Comparison of ENCODE assay signal across 1 cellular context in genomic region chr6:149264629-149265028, GRCh38.
TF ChIP-seq lines count a peak whose summit lies in the region.

No MANE protein-coding gene starts in this region.

TF ChIP-seq in GM23338, 12 proteins besides CTCF, POLR2A, EP300 and RAD21 (continued from another document):
- TF ChIP-seq, protein P1, sequence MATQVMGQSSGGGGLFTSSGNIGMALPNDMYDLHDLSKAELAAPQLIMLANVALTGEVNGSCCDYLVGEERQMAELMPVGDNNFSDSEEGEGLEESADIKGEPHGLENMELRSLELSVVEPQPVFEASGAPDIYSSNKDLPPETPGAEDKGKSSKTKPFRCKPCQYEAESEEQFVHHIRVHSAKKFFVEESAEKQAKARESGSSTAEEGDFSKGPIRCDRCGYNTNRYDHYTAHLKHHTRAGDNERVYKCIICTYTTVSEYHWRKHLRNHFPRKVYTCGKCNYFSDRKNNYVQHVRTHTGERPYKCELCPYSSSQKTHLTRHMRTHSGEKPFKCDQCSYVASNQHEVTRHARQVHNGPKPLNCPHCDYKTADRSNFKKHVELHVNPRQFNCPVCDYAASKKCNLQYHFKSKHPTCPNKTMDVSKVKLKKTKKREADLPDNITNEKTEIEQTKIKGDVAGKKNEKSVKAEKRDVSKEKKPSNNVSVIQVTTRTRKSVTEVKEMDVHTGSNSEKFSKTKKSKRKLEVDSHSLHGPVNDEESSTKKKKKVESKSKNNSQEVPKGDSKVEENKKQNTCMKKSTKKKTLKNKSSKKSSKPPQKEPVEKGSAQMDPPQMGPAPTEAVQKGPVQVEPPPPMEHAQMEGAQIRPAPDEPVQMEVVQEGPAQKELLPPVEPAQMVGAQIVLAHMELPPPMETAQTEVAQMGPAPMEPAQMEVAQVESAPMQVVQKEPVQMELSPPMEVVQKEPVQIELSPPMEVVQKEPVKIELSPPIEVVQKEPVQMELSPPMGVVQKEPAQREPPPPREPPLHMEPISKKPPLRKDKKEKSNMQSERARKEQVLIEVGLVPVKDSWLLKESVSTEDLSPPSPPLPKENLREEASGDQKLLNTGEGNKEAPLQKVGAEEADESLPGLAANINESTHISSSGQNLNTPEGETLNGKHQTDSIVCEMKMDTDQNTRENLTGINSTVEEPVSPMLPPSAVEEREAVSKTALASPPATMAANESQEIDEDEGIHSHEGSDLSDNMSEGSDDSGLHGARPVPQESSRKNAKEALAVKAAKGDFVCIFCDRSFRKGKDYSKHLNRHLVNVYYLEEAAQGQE (IDR thresholded peaks at IDR 0.05; ENCODE audit: unreplicated experiment) = no peak
- no peak for TF ChIP-seq ETS1 (IDR thresholded peaks at IDR 0.05)
- no peak for TF ChIP-seq ZNF331 (CRISPR knock-in tag; IDR thresholded peaks at IDR 0.05; ENCODE audit: low read depth)
- no peak for TF ChIP-seq ZNF114 (CRISPR knock-in tag; IDR thresholded peaks at IDR 0.05)
- TF ChIP-seq EZH2phosphoT487 (IDR thresholded peaks at IDR 0.05; ENCODE audit: unreplicated experiment) = no peak
- no peak for TF ChIP-seq JUNB (IDR thresholded peaks at IDR 0.05; ENCODE audit: unreplicated experiment)
- TF ChIP-seq, protein P2, sequence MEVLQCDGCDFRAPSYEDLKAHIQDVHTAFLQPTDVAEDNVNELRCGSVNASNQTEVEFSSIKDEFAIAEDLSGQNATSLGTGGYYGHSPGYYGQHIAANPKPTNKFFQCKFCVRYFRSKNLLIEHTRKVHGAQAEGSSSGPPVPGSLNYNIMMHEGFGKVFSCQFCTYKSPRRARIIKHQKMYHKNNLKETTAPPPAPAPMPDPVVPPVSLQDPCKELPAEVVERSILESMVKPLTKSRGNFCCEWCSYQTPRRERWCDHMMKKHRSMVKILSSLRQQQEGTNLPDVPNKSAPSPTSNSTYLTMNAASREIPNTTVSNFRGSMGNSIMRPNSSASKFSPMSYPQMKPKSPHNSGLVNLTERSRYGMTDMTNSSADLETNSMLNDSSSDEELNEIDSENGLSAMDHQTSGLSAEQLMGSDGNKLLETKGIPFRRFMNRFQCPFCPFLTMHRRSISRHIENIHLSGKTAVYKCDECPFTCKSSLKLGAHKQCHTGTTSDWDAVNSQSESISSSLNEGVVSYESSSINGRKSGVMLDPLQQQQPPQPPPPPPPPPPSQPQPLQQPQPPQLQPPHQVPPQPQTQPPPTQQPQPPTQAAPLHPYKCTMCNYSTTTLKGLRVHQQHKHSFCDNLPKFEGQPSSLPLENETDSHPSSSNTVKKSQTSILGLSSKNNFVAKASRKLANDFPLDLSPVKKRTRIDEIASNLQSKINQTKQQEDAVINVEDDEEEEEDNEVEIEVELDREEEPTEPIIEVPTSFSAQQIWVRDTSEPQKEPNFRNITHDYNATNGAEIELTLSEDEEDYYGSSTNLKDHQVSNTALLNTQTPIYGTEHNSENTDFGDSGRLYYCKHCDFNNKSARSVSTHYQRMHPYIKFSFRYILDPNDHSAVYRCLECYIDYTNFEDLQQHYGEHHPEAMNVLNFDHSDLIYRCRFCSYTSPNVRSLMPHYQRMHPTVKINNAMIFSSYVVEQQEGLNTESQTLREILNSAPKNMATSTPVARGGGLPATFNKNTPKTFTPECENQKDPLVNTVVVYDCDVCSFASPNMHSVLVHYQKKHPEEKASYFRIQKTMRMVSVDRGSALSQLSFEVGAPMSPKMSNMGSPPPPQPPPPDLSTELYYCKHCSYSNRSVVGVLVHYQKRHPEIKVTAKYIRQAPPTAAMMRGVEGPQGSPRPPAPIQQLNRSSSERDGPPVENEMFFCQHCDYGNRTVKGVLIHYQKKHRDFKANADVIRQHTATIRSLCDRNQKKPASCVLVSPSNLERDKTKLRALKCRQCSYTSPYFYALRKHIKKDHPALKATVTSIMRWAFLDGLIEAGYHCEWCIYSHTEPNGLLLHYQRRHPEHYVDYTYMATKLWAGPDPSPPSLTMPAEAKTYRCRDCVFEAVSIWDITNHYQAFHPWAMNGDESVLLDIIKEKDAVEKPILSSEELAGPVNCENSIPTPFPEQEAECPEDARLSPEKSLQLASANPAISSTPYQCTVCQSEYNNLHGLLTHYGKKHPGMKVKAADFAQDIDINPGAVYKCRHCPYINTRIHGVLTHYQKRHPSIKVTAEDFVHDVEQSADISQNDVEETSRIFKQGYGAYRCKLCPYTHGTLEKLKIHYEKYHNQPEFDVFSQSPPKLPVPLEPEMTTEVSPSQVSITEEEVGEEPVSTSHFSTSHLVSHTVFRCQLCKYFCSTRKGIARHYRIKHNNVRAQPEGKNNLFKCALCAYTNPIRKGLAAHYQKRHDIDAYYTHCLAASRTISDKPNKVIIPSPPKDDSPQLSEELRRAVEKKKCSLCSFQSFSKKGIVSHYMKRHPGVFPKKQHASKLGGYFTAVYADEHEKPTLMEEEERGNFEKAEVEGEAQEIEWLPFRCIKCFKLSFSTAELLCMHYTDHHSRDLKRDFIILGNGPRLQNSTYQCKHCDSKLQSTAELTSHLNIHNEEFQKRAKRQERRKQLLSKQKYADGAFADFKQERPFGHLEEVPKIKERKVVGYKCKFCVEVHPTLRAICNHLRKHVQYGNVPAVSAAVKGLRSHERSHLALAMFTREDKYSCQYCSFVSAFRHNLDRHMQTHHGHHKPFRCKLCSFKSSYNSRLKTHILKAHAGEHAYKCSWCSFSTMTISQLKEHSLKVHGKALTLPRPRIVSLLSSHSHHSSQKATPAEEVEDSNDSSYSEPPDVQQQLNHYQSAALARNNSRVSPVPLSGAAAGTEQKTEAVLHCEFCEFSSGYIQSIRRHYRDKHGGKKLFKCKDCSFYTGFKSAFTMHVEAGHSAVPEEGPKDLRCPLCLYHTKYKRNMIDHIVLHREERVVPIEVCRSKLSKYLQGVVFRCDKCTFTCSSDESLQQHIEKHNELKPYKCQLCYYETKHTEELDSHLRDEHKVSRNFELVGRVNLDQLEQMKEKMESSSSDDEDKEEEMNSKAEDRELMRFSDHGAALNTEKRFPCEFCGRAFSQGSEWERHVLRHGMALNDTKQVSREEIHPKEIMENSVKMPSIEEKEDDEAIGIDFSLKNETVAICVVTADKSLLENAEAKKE (CRISPR knock-in tag; IDR thresholded peaks at IDR 0.05) = no peak
- no peak for TF ChIP-seq EZH2 (IDR thresholded peaks at IDR 0.05; ENCODE audit: low read depth, unreplicated experiment)
- TF ChIP-seq POLR2AphosphoS5 (IDR thresholded peaks at IDR 0.05; ENCODE audit: low read depth) = no peak
- no peak for TF ChIP-seq STAT1 (IDR thresholded peaks at IDR 0.05; ENCODE audit: unreplicated experiment)
- TF ChIP-seq CREB1 (CRISPR knock-in tag; IDR thresholded peaks at IDR 0.05; ENCODE audit: low read depth) = no peak
